In the genomic region with DNA sequence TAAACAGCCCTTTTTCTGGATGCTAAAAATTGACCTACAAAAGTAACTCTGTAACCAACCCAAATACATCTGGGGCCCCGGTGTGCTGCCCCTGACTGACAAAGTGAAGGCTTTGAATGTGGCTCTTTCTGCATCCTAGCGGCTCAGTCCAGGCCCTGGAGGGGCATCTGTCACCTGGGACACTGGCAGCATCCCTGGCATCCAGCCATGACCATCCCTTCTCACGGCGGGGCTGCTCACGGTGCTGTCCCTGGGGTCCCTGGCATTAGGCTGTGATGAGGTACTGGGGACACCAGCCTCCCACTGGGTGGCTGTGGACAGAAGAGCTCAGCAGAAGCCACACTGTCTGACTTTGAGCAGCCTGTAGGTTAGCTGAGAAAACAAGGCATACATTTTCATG, we compare ENCODE assay signal across 19 cellular contexts. TPM values are rescaled to one million over a fixed set of nuclear protein-coding genes. Genes with fewer than 3 reads are reported as not detected.
DNase-seq lines count a peak whose midpoint lies in the region; ATAC-seq and TF ChIP-seq lines count a peak whose summit lies in the region.
"Had no signal": no experiment of that assay in that cellular context is flagged by ENCODE, and none has a peak within 500 bp of the region (broad histone marks: within the 10 kb centered on the region; RNA-seq: fewer than 3 reads in every experiment).

No MANE protein-coding gene starts in this region.

- ATAC-seq in omental fat pad (ENCODE audit: low FRiP score) (peak; percentile 29), mucosa of descending colon (no peak)
- ATAC-seq: A549, GM12878, HCT116 had no signal

- intact Hi-C loops in left ventricle myocardium inferior (cut with micrococcal nuclease) = no loop called here
- intact Hi-C loops in cardiac septum (cut with DNase I) = no loop called here
- intact Hi-C loops in tibial artery (cut with DNase I; ENCODE audit: low total_unique reads) = no loop called here
- intact Hi-C loops in mucosa of descending colon (cut with DNase I, micrococcal nuclease) = no loop called here

- H3K4me1 ChIP-seq in left ventricle myocardium inferior (peaks cover 64% of the 10 kb centered on the region), tibial artery (peaks cover 0 to 26% (median 3%) of the 10 kb centered on the region in 4 donors), mucosa of descending colon (ENCODE audit: low read depth) (peaks cover 6% of the 10 kb centered on the region)

- TF ChIP-seq CTCF in left ventricle myocardium inferior (IDR thresholded peaks at IDR 0.05; ENCODE audit: borderline replicate concordance) = no peak
- TF ChIP-seq CTCF in omental fat pad (IDR thresholded peaks at IDR 0.05) = no peak
- no peak for TF ChIP-seq CTCF in tibial artery (IDR thresholded peaks at IDR 0.05)
- TF ChIP-seq CTCF in mucosa of descending colon (IDR thresholded peaks at IDR 0.05) = no peak

- no peaks in the 10 kb centered on the region for H3K9me3 ChIP-seq in left ventricle myocardium inferior (replicated peaks)
- no peaks in the 10 kb centered on the region for H3K9me3 ChIP-seq in tibial artery
- H3K9me3 ChIP-seq in mucosa of descending colon = no peaks in the 10 kb centered on the region
- H3K9me3 ChIP-seq: A549 had no signal

- H3K4me3 ChIP-seq in left ventricle myocardium inferior = no peak overlapping the region
- H3K4me3 ChIP-seq in tibial artery = no peak overlapping the region
- H3K4me3 ChIP-seq in mucosa of descending colon = no peak overlapping the region
- H3K4me3 ChIP-seq: A549, BLaER1, GM12878 had no signal

- DNase-seq in left ventricle myocardium inferior (no peak), cardiac septum (ENCODE audit: low spot score) (no peak), NCI-H69 (lab: John Stamatoyannopoulos, UW) (peak; percentile 48), omental fat pad (ENCODE audit: low spot score) (no peak), tibial artery (no peak), mucosa of descending colon (no peak), cortex of kidney (lab: John Stamatoyannopoulos, UW) (no peak)
- DNase-seq: AML-193; Calu3; CD4-positive, alpha-beta memory T cell; DMS79 treated with DMSO at 0.1 percent for 48 hours; GOT3; H7 had no signal

- H3K27ac ChIP-seq in left ventricle myocardium inferior (replicated peaks) (peak overlapping the region; percentile 11), tibial artery (no peak overlapping the region)
- H3K27ac ChIP-seq: 22Rv1, A549, BLaER1, HL-60 had no signal

- H3K36me3 ChIP-seq in left ventricle myocardium inferior (peaks cover 9% of the 10 kb centered on the region), tibial artery (peaks cover 0 to 4% (median 0%) of the 10 kb centered on the region in 3 donors), mucosa of descending colon (ENCODE audit: low read depth) (no peaks in the 10 kb centered on the region)

- H3K27me3 ChIP-seq in left ventricle myocardium inferior (ENCODE audit: low read depth) (no peaks in the 10 kb centered on the region), tibial artery (no peaks in the 10 kb centered on the region)
- H3K27me3 ChIP-seq: BLaER1 had no signal

RNA-seq across cellular contexts. Expression of a gene that starts 34.3 kb away (rescaled TPM):
- total RNA-seq in left ventricle myocardium inferior = 7.8 TPM
- total RNA-seq in cardiac septum = 9.3 TPM
- 10 to 100 TPM in 1 of 4 donors, 1 to 10 TPM in 3; 3.2 to 20.3 (median 6.8) TPM for total RNA-seq in omental fat pad
- total RNA-seq in mucosa of descending colon = 10 to 100 TPM; 18.1 to 19.7 (median 18.5) TPM
